In the genomic region with DNA sequence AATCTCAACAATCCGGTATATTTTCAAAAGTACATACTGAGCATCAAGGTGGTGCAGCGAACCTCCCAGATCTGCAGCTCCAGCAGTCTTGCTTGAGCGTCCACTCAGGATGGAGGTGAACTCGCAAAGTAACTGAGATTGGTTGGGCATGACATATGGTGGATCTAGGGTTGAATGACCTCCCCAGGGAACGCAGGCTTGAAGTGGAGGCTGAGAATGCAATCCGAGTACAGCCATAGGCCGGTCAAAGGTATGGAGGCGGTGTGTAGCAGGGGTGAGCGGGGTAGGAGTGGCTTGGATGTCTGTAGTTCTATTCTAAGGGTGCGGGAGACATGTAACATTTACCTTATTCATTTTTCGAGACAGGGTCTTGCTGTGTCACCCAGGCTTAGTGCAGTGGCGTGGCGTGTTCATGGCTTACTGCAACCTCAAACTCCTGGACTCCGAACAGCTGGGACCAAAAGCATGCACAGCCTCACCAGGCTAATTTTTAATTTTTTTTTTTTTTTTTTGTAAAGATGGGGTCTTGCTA, we compare ENCODE assay signal across 8 cellular contexts. TPM values are rescaled to one million over a fixed set of nuclear protein-coding genes. Genes with fewer than 3 reads are reported as not detected.
DNase-seq lines count a peak whose midpoint lies in the region; ATAC-seq, FAIRE-seq and TF ChIP-seq lines count a peak whose summit lies in the region.

No MANE protein-coding gene starts in this region.

- TF ChIP-seq EP300 in K562 (IDR thresholded peaks at IDR 0.05; ENCODE audit: low read length): no peak

- H4K20me1 ChIP-seq in BLaER1 (peaks cover 39% of the 10 kb centered on the region), K562 (replicated peaks; ENCODE audit: control insufficient read depth, insufficient read depth, low read length) (peaks cover 26% of the 10 kb centered on the region)

- H2AFZ ChIP-seq in K562 (ENCODE audit: low read depth, low read length): peak overlapping the region; percentile 94

- no peak for TF ChIP-seq RAD21 in K562 (CRISPR knock-in tag; conservative IDR thresholded peaks at IDR 0.05 in 1 of 2, IDR thresholded peaks at IDR 0.05 in 1 of 2)

- TF ChIP-seq POLR2A in K562 (conservative IDR thresholded peaks at IDR 0.05): no peak
- no peak for TF ChIP-seq POLR2A in gastrocnemius medialis (IDR thresholded peaks at IDR 0.05)

- TF ChIP-seq CTCF in K562 (IDR thresholded peaks at IDR 0.05 in 2 of 3, conservative IDR thresholded peaks at IDR 0.05 in 1 of 3; ENCODE audit: insufficient read depth in 2 of 3, low read depth in 1 of 3, low read length in 3 of 3) (no peak), gastrocnemius medialis (IDR thresholded peaks at IDR 0.05 in 4 of 5, conservative IDR thresholded peaks at IDR 0.05 in 1 of 5) (no peak)

- in situ Hi-C loops in K562 (cut with MboI) (no loop called here), gastrocnemius medialis (cut with MboI; ENCODE audit: low sequenced_read_pairs in 4 of 4) (loop anchor here in 2 of 4 donors (10.0 kb wide), 2 partner anchors 153 to 163 kb away; partner anchors contain the start of gene CLTCL1 (in 1 of the 2))

- H3K9me3 ChIP-seq in BLaER1: no peaks in the 10 kb centered on the region
- H3K9me3 ChIP-seq in K562 (replicated peaks; ENCODE audit: control insufficient read depth, insufficient read depth, low read depth, low read length): no peaks in the 10 kb centered on the region
- no peaks in the 10 kb centered on the region for H3K9me3 ChIP-seq in iPS-15b (ENCODE audit: control insufficient read depth, insufficient read depth, low read length)
- H3K9me3 ChIP-seq in gastrocnemius medialis: no peaks in the 10 kb centered on the region

- H3K4me2 ChIP-seq in BLaER1: peak overlapping the region; percentile 79
- peak overlapping the region; percentile 97 for H3K4me2 ChIP-seq in K562 (ENCODE audit: insufficient read depth, low read length)

- peak overlapping the region; percentile 97 for H3K9ac ChIP-seq in BLaER1
- peak overlapping the region; percentile 89 to 97 for H3K9ac ChIP-seq in K562 (ENCODE audit: insufficient read depth in 1 of 2, low read depth in 2 of 2, low read length in 2 of 2)
- H3K9ac ChIP-seq in iPS-15b (ENCODE audit: low read depth, low read length): peak overlapping the region; percentile 71

- H3K4me3 ChIP-seq in BLaER1: peak overlapping the region; percentile 98
- peak overlapping the region; percentile 73 for H3K4me3 ChIP-seq in K562
- H3K4me3 ChIP-seq in iPS-15b (ENCODE audit: low read depth, low read length): peak overlapping the region; percentile 86
- H3K4me3 ChIP-seq in gastrocnemius medialis: peak overlapping the region; percentile 77 to 93 (median 86)

- BruUV-seq in K562 (replicated peaks; lab: Mats Ljungman, UMichigan): TSS peak; percentile 74

- H3K79me2 ChIP-seq in K562 (ENCODE audit: control insufficient read depth, insufficient read depth, low read length): peaks cover 52% of the 10 kb centered on the region

- H3K4me1 ChIP-seq in BLaER1 (peaks cover 30% of the 10 kb centered on the region), K562 (replicated peaks in 1 of 2; ENCODE audit: control insufficient read depth in 2 of 2, insufficient read depth in 2 of 2, low read length in 2 of 2) (peaks cover 27 to 38% of the 10 kb centered on the region in 2 experiments), iPS-15b (ENCODE audit: control insufficient read depth, insufficient read depth, low read length) (no peaks in the 10 kb centered on the region), gastrocnemius medialis (peaks cover 39 to 45% of the 10 kb centered on the region in 2 donors)

- H3K36me3 ChIP-seq in BLaER1: peaks cover 71% of the 10 kb centered on the region
- H3K36me3 ChIP-seq in K562 (ENCODE audit: control insufficient read depth, insufficient read depth, low read length): peaks cover 86% of the 10 kb centered on the region
- H3K36me3 ChIP-seq in iPS-15b (ENCODE audit: control insufficient read depth, insufficient read depth, low read length): peaks cover 4% of the 10 kb centered on the region
- H3K36me3 ChIP-seq in gastrocnemius medialis: peaks cover 0 to 45% of the 10 kb centered on the region in 2 donors

- H3K27me3 ChIP-seq in BLaER1 (no peaks in the 10 kb centered on the region), K562 (ENCODE audit: control insufficient read depth in 2 of 2, insufficient read depth in 2 of 2, low read length in 2 of 2) (no peaks in the 10 kb centered on the region), iPS-15b (ENCODE audit: control insufficient read depth, insufficient read depth, low read length) (peaks cover 6% of the 10 kb centered on the region), gastrocnemius medialis (no peaks in the 10 kb centered on the region)

- intact Hi-C loops in K562 (cut with micrococcal nuclease): loop anchor here (10.0 kb wide), 1 partner anchor 177 kb away; no protein-coding TSS in a partner anchor
- intact Hi-C loops in gastrocnemius medialis (cut with DNase I; ENCODE audit: low total_unique reads): no loop called here

- H3K27ac ChIP-seq in BLaER1: peak overlapping the region; percentile 96
- peak overlapping the region; percentile 86 for H3K27ac ChIP-seq in K562 (ENCODE audit: extremely low read depth, low read depth, low read length)
- H3K27ac ChIP-seq in gastrocnemius medialis: peak overlapping the region; percentile 91 to 100 (median 96)

- H3K9me1 ChIP-seq in K562 (ENCODE audit: control insufficient read depth, insufficient read depth, low read length): no peaks in the 10 kb centered on the region

- peak; percentile 75 for DNase-seq in NCI-H748 (lab: John Stamatoyannopoulos, UW; ENCODE audit: unreplicated experiment)
- DNase-seq in K562 (ENCODE audit: extremely low read depth in 1 of 4, low spot score in 3 of 4): peak; percentile 72 to 86 (median 84)
- DNase-seq in gastrocnemius medialis: peak in 1 of 2 donors; percentile 51
- DNase-seq in GF-D8 (lab: John Stamatoyannopoulos, UW): no peak

- CTCF ChIA-PET in K562 (lab: Yijun Ruan, JAX; ENCODE audit: low intra/inter-chr PET ratio): interaction anchor here (0.7 kb wide), 1 partner anchor 308 kb away, joined by 4 read pairs; no protein-coding TSS in a partner anchor

- FAIRE-seq in K562 (lab: Jason Lieb, UNC): peak; percentile 32

- ATAC-seq in GM18861 (IDR thresholded peaks at IDR 0.05; ENCODE audit: unreplicated experiment): peak; percentile 25
- peak; percentile 30 for ATAC-seq in HG03378 (IDR thresholded peaks at IDR 0.05; ENCODE audit: unreplicated experiment)
- ATAC-seq in K562: peak; percentile 49
- ATAC-seq in gastrocnemius medialis: peak; percentile 49 to 58

- WGBS in K562 (ENCODE audit: insufficient coverage, low coverage, missing lambda C conversion rate): 32% methylated on average over 14 of the region's 14 CpGs

- POLR2A ChIA-PET in K562 (lab: Yijun Ruan, JAX): interaction anchor here (0.6 to 11.7 kb wide), 15 partner anchors 8 to 337 kb away, joined by 3 to 284 read pairs (median 5); partner anchors contain the start of genes CDC45, HIRA and MRPL40

RNA-seq across cellular contexts. Expression of gene C22orf39, which starts 0.6 kb away (rescaled TPM):
- 119 and 122 TPM in 2 replicates for total RNA-seq in K562 (2011; cell fraction: chromatin; rRNA removed; ENCODE audit: low replicate concordance)
- 71.8 and 76.0 TPM in 2 replicates for total RNA-seq in K562 (2011; cell fraction: nucleolus; rRNA removed)
- total RNA-seq in K562 (2011; cell fraction: nucleoplasm; rRNA removed): 107 and 142 TPM in 2 replicates
- total RNA-seq in K562 (2014; rRNA removed) (94.7 and 124 TPM in 2 replicates), K562 (2014; rRNA removed; fragmentation: Illumina TruSeq; extraction: Trizol) (57.2 and 59.5 TPM in 2 replicates), K562 (2015; rRNA removed; fragmentation: Illumina TruSeq; extraction: Trizol) (61.3 and 63.2 TPM in 2 replicates), K562 (2021) (66.8 and 68.0 TPM in 2 replicates), gastrocnemius medialis (100 to 1,000 TPM; 157 to 182 (median 178) TPM)
- polyA plus RNA-seq in K562 (2011; rRNA removed) (139 and 244 TPM in 2 replicates), K562 (2014; fragmentation: Illumina TruSeq; extraction: Trizol) (68.6 and 73.5 TPM in 2 replicates), K562 (2014; fragmentation: Nextera tagmentation; extraction: Ambion mirVana) (10 to 100 TPM; 20.4 to 25.9 TPM), K562 (2014; rRNA removed) (112 and 121 TPM in 2 replicates)
- 164 and 257 TPM in 2 replicates for polyA plus RNA-seq in K562 (2011; cell fraction: cytosol; rRNA removed)
- 71.0 and 99.7 TPM in 2 replicates for polyA plus RNA-seq in K562 (2011; cell fraction: nucleus; rRNA removed)
- polyA plus RNA-seq in K562 (2012): 87.8 and 120 TPM in 2 replicates
- 116 and 185 TPM in 2 replicates for polyA minus RNA-seq in K562 (2011; rRNA and poly(A)+ RNA removed)
- 49.4 and 80.5 TPM in 2 replicates for polyA minus RNA-seq in K562 (2011; cell fraction: cytosol; rRNA and poly(A)+ RNA removed)
- polyA minus RNA-seq in K562 (2011; cell fraction: nucleus; rRNA and poly(A)+ RNA removed): 24.9 and 58.9 TPM in 2 replicates

RNA-seq across cellular contexts. Expression of gene MRPL40, which starts 15.8 kb away (rescaled TPM):
- total RNA-seq in K562 (2011; cell fraction: chromatin; rRNA removed; ENCODE audit: low replicate concordance): 13.9 and 26.1 TPM in 2 replicates
- total RNA-seq in K562 (2011; cell fraction: nucleolus; rRNA removed): 29.0 and 32.5 TPM in 2 replicates
- total RNA-seq in K562 (2011; cell fraction: nucleoplasm; rRNA removed): 25.1 and 32.0 TPM in 2 replicates
- total RNA-seq in K562 (2014; rRNA removed) (160 and 182 TPM in 2 replicates), K562 (2014; rRNA removed; fragmentation: Illumina TruSeq; extraction: Trizol) (208 and 209 TPM in 2 replicates), K562 (2015; rRNA removed; fragmentation: Illumina TruSeq; extraction: Trizol) (181 and 198 TPM in 2 replicates), K562 (2021) (132 and 144 TPM in 2 replicates), gastrocnemius medialis (10 to 100 TPM; 53.8 to 75.1 (median 61.5) TPM)
- polyA plus RNA-seq in K562 (2011; rRNA removed) (175 and 219 TPM in 2 replicates), K562 (2014; fragmentation: Illumina TruSeq; extraction: Trizol) (197 and 237 TPM in 2 replicates), K562 (2014; fragmentation: Nextera tagmentation; extraction: Ambion mirVana) (100 to 1,000 TPM; 601 to 652 TPM), K562 (2014; rRNA removed) (223 TPM in 2 replicates)
- polyA plus RNA-seq in K562 (2011; cell fraction: cytosol; rRNA removed): 88.3 and 113 TPM in 2 replicates
- polyA plus RNA-seq in K562 (2011; cell fraction: nucleus; rRNA removed): 34.6 and 66.5 TPM in 2 replicates
- 159 TPM in 2 replicates for polyA plus RNA-seq in K562 (2012)
- 52.5 and 73.2 TPM in 2 replicates for polyA minus RNA-seq in K562 (2011; rRNA and poly(A)+ RNA removed)
- polyA minus RNA-seq in K562 (2011; cell fraction: cytosol; rRNA and poly(A)+ RNA removed): 31.3 and 34.3 TPM in 2 replicates
- polyA minus RNA-seq in K562 (2011; cell fraction: nucleus; rRNA and poly(A)+ RNA removed): 12.0 and 31.3 TPM in 2 replicates

RNA-seq across cellular contexts. Expression of gene HIRA, which starts 16.6 kb away (rescaled TPM):
- 103 and 120 TPM in 2 replicates for total RNA-seq in K562 (2011; cell fraction: chromatin; rRNA removed; ENCODE audit: low replicate concordance)
- 79.7 and 81.6 TPM in 2 replicates for total RNA-seq in K562 (2011; cell fraction: nucleolus; rRNA removed)
- 66.5 and 67.1 TPM in 2 replicates for total RNA-seq in K562 (2011; cell fraction: nucleoplasm; rRNA removed)
- 58.3 and 70.6 TPM in 2 replicates for total RNA-seq in K562 (2014; rRNA removed)
- 53.9 and 54.0 TPM in 2 replicates for total RNA-seq in K562 (2014; rRNA removed; fragmentation: Illumina TruSeq; extraction: Trizol)
- 57.5 and 58.4 TPM in 2 replicates for total RNA-seq in K562 (2015; rRNA removed; fragmentation: Illumina TruSeq; extraction: Trizol)
- 115 and 132 TPM in 2 replicates for total RNA-seq in K562 (2021)
- 71.7 and 82.2 TPM in 2 replicates for polyA plus RNA-seq in K562 (2011; rRNA removed)
- 105 and 109 TPM in 2 replicates for polyA plus RNA-seq in K562 (2011; cell fraction: cytosol; rRNA removed)
- 104 and 124 TPM in 2 replicates for polyA plus RNA-seq in K562 (2011; cell fraction: nucleus; rRNA removed)
- 91.6 and 91.8 TPM in 2 replicates for polyA plus RNA-seq in K562 (2012)
- 106 and 114 TPM in 2 replicates for polyA plus RNA-seq in K562 (2014; fragmentation: Illumina TruSeq; extraction: Trizol)
- 1 to 10 TPM in 1 of 2 experiments, under 1 TPM in 1; 0.96 to 1.2 TPM for polyA plus RNA-seq in K562 (2014; fragmentation: Nextera tagmentation; extraction: Ambion mirVana)
- 80.0 and 80.8 TPM in 2 replicates for polyA plus RNA-seq in K562 (2014; rRNA removed)
- 93.7 and 126 TPM in 2 replicates for polyA minus RNA-seq in K562 (2011; rRNA and poly(A)+ RNA removed)
- polyA minus RNA-seq in K562 (2011; cell fraction: cytosol; rRNA and poly(A)+ RNA removed): 65.3 and 93.4 TPM in 2 replicates
- polyA minus RNA-seq in K562 (2011; cell fraction: nucleus; rRNA and poly(A)+ RNA removed): 30.3 and 61.3 TPM in 2 replicates
- 10 to 100 TPM; 14.2 to 46.8 (median 24.6) TPM for total RNA-seq in gastrocnemius medialis

RNA-seq across cellular contexts. Expression of gene UFD1, which starts 30.9 kb away (rescaled TPM):
- total RNA-seq in K562 (2011; cell fraction: chromatin; rRNA removed; ENCODE audit: low replicate concordance): 307 and 375 TPM in 2 replicates
- total RNA-seq in K562 (2011; cell fraction: nucleolus; rRNA removed): 219 and 230 TPM in 2 replicates
- 278 and 374 TPM in 2 replicates for total RNA-seq in K562 (2011; cell fraction: nucleoplasm; rRNA removed)
- total RNA-seq in K562 (2014; rRNA removed) (238 and 290 TPM in 2 replicates), K562 (2014; rRNA removed; fragmentation: Illumina TruSeq; extraction: Trizol) (361 and 365 TPM in 2 replicates), K562 (2015; rRNA removed; fragmentation: Illumina TruSeq; extraction: Trizol) (330 and 363 TPM in 2 replicates), K562 (2021) (284 and 307 TPM in 2 replicates), gastrocnemius medialis (100 to 1,000 TPM; 106 to 199 (median 165) TPM)
- polyA plus RNA-seq in K562 (2011; rRNA removed) (428 and 564 TPM in 2 replicates), K562 (2014; fragmentation: Illumina TruSeq; extraction: Trizol) (551 and 645 TPM in 2 replicates), K562 (2014; fragmentation: Nextera tagmentation; extraction: Ambion mirVana) (100 to 1,000 TPM; 503 to 627 TPM), K562 (2014; rRNA removed) (321 and 446 TPM in 2 replicates)
- polyA plus RNA-seq in K562 (2011; cell fraction: cytosol; rRNA removed): 516 and 625 TPM in 2 replicates
- 577 and 723 TPM in 2 replicates for polyA plus RNA-seq in K562 (2011; cell fraction: nucleus; rRNA removed)
- polyA plus RNA-seq in K562 (2012): 381 and 502 TPM in 2 replicates
- 432 and 439 TPM in 2 replicates for polyA minus RNA-seq in K562 (2011; rRNA and poly(A)+ RNA removed)
- 143 and 172 TPM in 2 replicates for polyA minus RNA-seq in K562 (2011; cell fraction: cytosol; rRNA and poly(A)+ RNA removed)
- polyA minus RNA-seq in K562 (2011; cell fraction: nucleus; rRNA and poly(A)+ RNA removed): 99.8 and 195 TPM in 2 replicates

RNA-seq across cellular contexts. Expression of gene CDC45, which starts 31.6 kb away (rescaled TPM):
- total RNA-seq in K562 (2011; cell fraction: chromatin; rRNA removed; ENCODE audit: low replicate concordance): 810 and 853 TPM in 2 replicates
- 339 and 346 TPM in 2 replicates for total RNA-seq in K562 (2011; cell fraction: nucleolus; rRNA removed)
- total RNA-seq in K562 (2011; cell fraction: nucleoplasm; rRNA removed): 307 and 398 TPM in 2 replicates
- 415 and 450 TPM in 2 replicates for total RNA-seq in K562 (2014; rRNA removed)
- 263 and 295 TPM in 2 replicates for total RNA-seq in K562 (2014; rRNA removed; fragmentation: Illumina TruSeq; extraction: Trizol)
- total RNA-seq in K562 (2015; rRNA removed; fragmentation: Illumina TruSeq; extraction: Trizol): 239 and 251 TPM in 2 replicates
- total RNA-seq in K562 (2021): 312 and 319 TPM in 2 replicates
- polyA plus RNA-seq in K562 (2011; rRNA removed): 580 and 584 TPM in 2 replicates
- polyA plus RNA-seq in K562 (2011; cell fraction: cytosol; rRNA removed): 370 and 430 TPM in 2 replicates
- polyA plus RNA-seq in K562 (2011; cell fraction: nucleus; rRNA removed): 642 and 944 TPM in 2 replicates
- 267 and 326 TPM in 2 replicates for polyA plus RNA-seq in K562 (2012)
- 412 and 430 TPM in 2 replicates for polyA plus RNA-seq in K562 (2014; fragmentation: Illumina TruSeq; extraction: Trizol)
- 100 to 1,000 TPM; 276 to 465 TPM for polyA plus RNA-seq in K562 (2014; fragmentation: Nextera tagmentation; extraction: Ambion mirVana)
- polyA plus RNA-seq in K562 (2014; rRNA removed): 410 and 427 TPM in 2 replicates
- polyA minus RNA-seq in K562 (2011; rRNA and poly(A)+ RNA removed): 415 and 540 TPM in 2 replicates
- polyA minus RNA-seq in K562 (2011; cell fraction: cytosol; rRNA and poly(A)+ RNA removed): 153 and 162 TPM in 2 replicates
- polyA minus RNA-seq in K562 (2011; cell fraction: nucleus; rRNA and poly(A)+ RNA removed): 185 and 445 TPM in 2 replicates
- total RNA-seq in gastrocnemius medialis: under 1 TPM in 1 of 4 donors, not detected in 3; 0.27 TPM
